ENCODE assay signal across 22 cellular contexts in the genomic region with DNA sequence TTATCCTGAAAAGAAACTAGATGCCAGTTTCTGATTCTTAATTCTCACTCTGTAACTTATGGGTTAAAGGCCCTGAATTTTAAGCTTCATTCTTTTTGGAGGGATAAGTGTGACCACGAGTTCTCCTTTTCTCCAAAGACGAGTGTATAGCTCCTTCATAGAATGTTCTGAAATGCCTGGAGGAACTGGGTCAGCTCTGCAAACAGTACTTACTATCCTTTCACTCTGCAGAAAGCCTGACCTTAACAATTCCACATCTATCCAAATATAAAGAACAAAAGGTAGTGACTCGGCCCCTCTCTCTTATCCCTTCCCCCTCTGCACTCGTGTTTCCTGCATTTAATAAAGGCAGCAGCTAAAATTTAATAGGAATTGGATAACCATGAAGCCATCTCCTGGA.
DNase-seq lines count a peak whose midpoint lies in the region; TF ChIP-seq lines count a peak whose summit lies in the region.
"Had no signal": no experiment of that assay in that cellular context is flagged by ENCODE, and none has a peak within 500 bp of the region (broad histone marks: within the 10 kb centered on the region; RNA-seq: fewer than 3 reads in every experiment).

No MANE protein-coding gene starts in this region.

- no peak overlapping the region for H3K4me3 Mint-ChIP-seq in osteocyte (ENCODE audit: unreplicated experiment)
- H3K4me3 Mint-ChIP-seq in chondrocyte (ENCODE audit: unreplicated experiment), result no peak overlapping the region
- H3K4me3 Mint-ChIP-seq: activated naive CD8-positive, alpha-beta T cell treated with anti-CD3 and anti-CD28 coated beads, Interleukin-2, amount 10 ng/mL, durations not matched to agents 7 days and 5 days; CD14-positive monocyte; natural killer cell; stimulated activated naive B cell treated with anti-CD40 and anti-IgM and Interleukin-4, amounts not matched to agents 10 μg/mL and 1 μg/mL and 100 μg/mL, for 72 hours; T-helper 2 cell treated with Interferon-gamma antibody and Interleukin-4, amounts not matched to agents 5 μg/mL and 100 μg/mL, for 36 hours had no signal

- no peaks in the 10 kb centered on the region for H3K27me3 ChIP-seq in HUES64 (ENCODE audit: insufficient read depth, low read length)
- H3K27me3 ChIP-seq in fibroblast of lung (ENCODE audit: control insufficient read depth, insufficient read depth, low read length), result no peaks in the 10 kb centered on the region
- H3K27me3 ChIP-seq: uterus had no signal

- H3K27ac Mint-ChIP-seq in osteocyte (ENCODE audit: unreplicated experiment) (peak overlapping the region; percentile 74), chondrocyte (ENCODE audit: unreplicated experiment) (no peak overlapping the region)
- H3K27ac Mint-ChIP-seq: activated naive CD8-positive, alpha-beta T cell treated with anti-CD3 and anti-CD28 coated beads, Interleukin-2, amount 10 ng/mL, durations not matched to agents 7 days and 5 days; CD14-positive monocyte; natural killer cell; stimulated activated naive B cell treated with anti-CD40 and anti-IgM and Interleukin-4, amounts not matched to agents 10 μg/mL and 1 μg/mL and 100 μg/mL, for 72 hours; T-helper 2 cell treated with Interferon-gamma antibody and Interleukin-4, amounts not matched to agents 5 μg/mL and 100 μg/mL, for 36 hours had no signal

- no peaks in the 10 kb centered on the region for H4K20me1 ChIP-seq in fibroblast of lung (ENCODE audit: control insufficient read depth, extremely low read depth, insufficient read depth, low read length)

- H3K9me3 ChIP-seq in HUES64 (ENCODE audit: insufficient read depth, low read depth, low read length) (no peaks in the 10 kb centered on the region), fibroblast of lung (ENCODE audit: control insufficient read depth, insufficient read depth, low read depth, low read length) (no peaks in the 10 kb centered on the region)
- H3K9me3 ChIP-seq: uterus had no signal

- H3K4me1 ChIP-seq in HUES64 (ENCODE audit: insufficient read depth, low read length) (peaks cover 4% of the 10 kb centered on the region; the same call in 1 of the 2 replicates), fibroblast of lung (ENCODE audit: control insufficient read depth, extremely low read depth, insufficient read depth, low read length) (peaks cover 17% of the 10 kb centered on the region)
- H3K4me1 ChIP-seq: uterus had no signal

- 80% methylated on average over 4 of the region's 4 CpGs for WGBS in HUES64

- no peaks in the 10 kb centered on the region for H3K27me3 Mint-ChIP-seq in osteocyte (ENCODE audit: unreplicated experiment)
- H3K27me3 Mint-ChIP-seq in chondrocyte (ENCODE audit: low read depth), result no peaks in the 10 kb centered on the region
- H3K27me3 Mint-ChIP-seq: stimulated activated naive B cell treated with anti-CD40 and anti-IgM and Interleukin-4, amounts not matched to agents 10 μg/mL and 1 μg/mL and 100 μg/mL, for 72 hours had no signal

- H3K36me3 ChIP-seq in HUES64 (ENCODE audit: insufficient read depth, low read length) (no peaks in the 10 kb centered on the region), fibroblast of lung (ENCODE audit: control insufficient read depth, insufficient read depth, low read length) (no peaks in the 10 kb centered on the region)
- H3K36me3 ChIP-seq: uterus had no signal

- peaks cover 5% of the 10 kb centered on the region for H3K9me3 Mint-ChIP-seq in osteocyte (ENCODE audit: unreplicated experiment)
- H3K9me3 Mint-ChIP-seq in chondrocyte (ENCODE audit: low read depth), result peaks cover 11% of the 10 kb centered on the region

- H3K27ac ChIP-seq in HUES64 (ENCODE audit: low read depth, low read length) (no peak overlapping the region), fibroblast of lung (ENCODE audit: insufficient read depth, low read length) (peak overlapping the region; percentile 58)
- H3K27ac ChIP-seq: uterus, VCaP had no signal

- H3K9ac ChIP-seq in HUES64 (ENCODE audit: low read depth, low read length) (peak overlapping the region; percentile 25; the same call in 1 of the 2 replicates), fibroblast of lung (ENCODE audit: insufficient read depth, low read length) (no peak overlapping the region)

- H3K36me3 Mint-ChIP-seq in osteocyte (ENCODE audit: unreplicated experiment), result peaks cover 5% of the 10 kb centered on the region
- H3K36me3 Mint-ChIP-seq in chondrocyte (ENCODE audit: low read depth), result peaks cover 3% of the 10 kb centered on the region
- H3K36me3 Mint-ChIP-seq: activated naive CD8-positive, alpha-beta T cell treated with anti-CD3 and anti-CD28 coated beads, Interleukin-2, amount 10 ng/mL, durations not matched to agents 7 days and 5 days; CD14-positive monocyte; natural killer cell had no signal

- peak overlapping the region; percentile 20 for H3K4me2 ChIP-seq in fibroblast of lung (ENCODE audit: extremely low read depth, insufficient read depth, low read length)

- in situ Hi-C loops in SK-MEL-5 (cut with HindIII; ENCODE audit: low pct_unique_long_range_greater_than_20kb, low sequenced_read_pairs), result no loop called here

- no peaks in the 10 kb centered on the region for H3K79me2 ChIP-seq in fibroblast of lung (ENCODE audit: control insufficient read depth, insufficient read depth, low read length)

- no peak overlapping the region for H2AFZ ChIP-seq in fibroblast of lung (ENCODE audit: low read length)

- peaks cover 38% of the 10 kb centered on the region for H3K4me1 Mint-ChIP-seq in osteocyte (ENCODE audit: unreplicated experiment)
- peaks cover 38% of the 10 kb centered on the region for H3K4me1 Mint-ChIP-seq in chondrocyte (ENCODE audit: low read depth)
- H3K4me1 Mint-ChIP-seq: activated naive CD8-positive, alpha-beta T cell treated with anti-CD3 and anti-CD28 coated beads, Interleukin-2, amount 10 ng/mL, durations not matched to agents 7 days and 5 days; CD14-positive monocyte; natural killer cell had no signal

- TF ChIP-seq CTCF in fibroblast of lung (conservative IDR thresholded peaks at IDR 0.05 in 1 of 2, IDR thresholded peaks at IDR 0.05 in 1 of 2; ENCODE audit: low read depth in 1 of 2, low read length in 2 of 2) (no peak), osteocyte (IDR thresholded peaks at IDR 0.05) (no peak), chondrocyte (IDR thresholded peaks at IDR 0.05) (no peak)

- DNase-seq in SK-MEL-5 (ENCODE audit: low read depth, low spot score), result peak; percentile 69
- DNase-seq in fibroblast of lung (ENCODE audit: low read depth in 2 of 2), result peak in 1 of 2 donors; percentile 7
- no peak for DNase-seq in osteocyte (ENCODE audit: extremely low spot score, unreplicated experiment)
- DNase-seq in chondrocyte (ENCODE audit: low spot score), result no peak
- no peak for DNase-seq in NCI-H187 treated with DMSO at 0.1 percent for 48 hours (lab: John Stamatoyannopoulos, UW)
- DNase-seq in SHP77 (lab: John Stamatoyannopoulos, UW), result no peak
- DNase-seq: activated CD4-positive, alpha-beta T cell treated with anti-CD3 and anti-CD28 coated beads for 4 hours; activated gamma-delta T cell; activated naive CD8-positive, alpha-beta T cell treated with anti-CD3 and anti-CD28 coated beads, Interleukin-2, amount 10 ng/mL, durations not matched to agents 7 days and 5 days; activated T-cell treated with anti-CD3 and anti-CD28 coated beads, Interleukin-2, amount 50 U/mL, for 1 hour; glutamatergic neuron; H7; kidney; natural killer cell; NCI-H446; NCI-H82; stimulated activated naive B cell treated with anti-CD40 and anti-IgM and Interleukin-4, amounts not matched to agents 10 μg/mL and 1 μg/mL and 100 μg/mL, for 72 hours; uterus had no signal

- H3K4me3 ChIP-seq in HUES64 (ENCODE audit: low read length) (no peak overlapping the region), fibroblast of lung (replicated peaks in 1 of 4; ENCODE audit: control extremely low read depth in 1 of 4, insufficient read depth in 1 of 4, low read depth in 3 of 4, low read length in 4 of 4) (no peak overlapping the region)
- H3K4me3 ChIP-seq: uterus had no signal
